In genomic region chr20:19077370-19078220, GRCh38 we compare ENCODE assay signal across 21 cellular contexts.
DNase-seq lines count a peak whose midpoint lies in the region; ATAC-seq and TF ChIP-seq lines count a peak whose summit lies in the region.
"Had no signal": no experiment of that assay in that cellular context is flagged by ENCODE, and none has a peak within 500 bp of the region (broad histone marks: within the 10 kb centered on the region; RNA-seq: fewer than 3 reads in every experiment).

No MANE protein-coding gene starts in this region.

- BruUV-seq in PC-9 (replicated peaks; lab: Mats Ljungman, UMichigan): no TSS peak

- no peak overlapping the region for H3K4me3 Mint-ChIP-seq in stimulated activated naive CD8-positive, alpha-beta T cell treated with anti-CD3 and anti-CD28 coated beads, Interleukin-15, amount 100 ng/mL, for 72 hours
- H3K4me3 Mint-ChIP-seq: CD8-positive, alpha-beta T cell; HFFc6 had no signal

- ATAC-seq in stimulated activated naive CD8-positive, alpha-beta T cell treated with anti-CD3 and anti-CD28 coated beads, Interleukin-15, amount 100 ng/mL, for 72 hours: no peak
- ATAC-seq in stimulated activated naive CD8-positive, alpha-beta T cell treated with anti-CD3 and anti-CD28 coated beads, Interleukin-15, Interleukin-2, amounts not matched to agents 100 U/mL and 50 U/mL, for 24 hours: no peak
- ATAC-seq in left lobe of liver (no peak), GM19463 (IDR thresholded peaks at IDR 0.05; ENCODE audit: unreplicated experiment) (no peak)
- ATAC-seq: CD8-positive, alpha-beta T cell; K562 had no signal

- H3K4me1 Mint-ChIP-seq in stimulated activated naive CD8-positive, alpha-beta T cell treated with anti-CD3 and anti-CD28 coated beads, Interleukin-15, amount 100 ng/mL, for 72 hours: peaks cover 26% of the 10 kb centered on the region

- no peaks in the 10 kb centered on the region for H3K27me3 Mint-ChIP-seq in stimulated activated naive CD8-positive, alpha-beta T cell treated with anti-CD3 and anti-CD28 coated beads, Interleukin-15, amount 100 ng/mL, for 72 hours

- H3K4me3 ChIP-seq in vagina (no peak overlapping the region), PC-9 (no peak overlapping the region)
- H3K4me3 ChIP-seq: BLaER1, K562 had no signal

- H3K79me2 ChIP-seq in PC-9 (ENCODE audit: low read depth): no peaks in the 10 kb centered on the region

- no peaks in the 10 kb centered on the region for H4K20me1 ChIP-seq in PC-9 (ENCODE audit: insufficient read depth)
- H4K20me1 ChIP-seq: BLaER1 had no signal

- TF ChIP-seq POLR2A in vagina (IDR thresholded peaks at IDR 0.05): no peak

- POLR2A ChIA-PET in PC-9 (lab: Charles Lee; ENCODE audit: unreplicated experiment): no interaction called here

- H3K27ac ChIP-seq in vagina: no peak overlapping the region
- no peak overlapping the region for H3K27ac ChIP-seq in PC-9
- H3K27ac ChIP-seq: BLaER1 had no signal

- no peaks in the 10 kb centered on the region for H3K36me3 ChIP-seq in vagina
- no peaks in the 10 kb centered on the region for H3K36me3 ChIP-seq in PC-9 (ENCODE audit: low read depth)
- H3K36me3 ChIP-seq: BLaER1 had no signal

- no peaks in the 10 kb centered on the region; the same call in 1 of the 2 replicates for H3K9me2 ChIP-seq in PC-9 (ENCODE audit: insufficient read depth)
- H3K9me2 ChIP-seq: SK-N-SH had no signal

- no peak overlapping the region for H3K4me2 ChIP-seq in PC-9
- H3K4me2 ChIP-seq: BLaER1, SK-N-SH had no signal

- no peaks in the 10 kb centered on the region for H3F3A ChIP-seq in PC-9 (ENCODE audit: insufficient read depth, low read depth)

- TF ChIP-seq CTCF in vagina (IDR thresholded peaks at IDR 0.05) (no peak), PC-9 (conservative IDR thresholded peaks at IDR 0.05) (no peak)

- H3K4me1 ChIP-seq in vagina (no peaks in the 10 kb centered on the region), PC-9 (replicated peaks; ENCODE audit: insufficient read depth) (peaks cover 15% of the 10 kb centered on the region)

- H2AFZ ChIP-seq in PC-9: no peak overlapping the region

- CTCF ChIA-PET in PC-9 (lab: Charles Lee): no interaction called here

- intact Hi-C loops in vagina (cut with DNase I): no loop called here
- intact Hi-C loops in PC-9 (cut with micrococcal nuclease; ENCODE audit: unreplicated experiment): no loop called here

- H3K27ac Mint-ChIP-seq in stimulated activated naive CD8-positive, alpha-beta T cell treated with anti-CD3 and anti-CD28 coated beads, Interleukin-15, amount 100 ng/mL, for 72 hours: peak overlapping the region; percentile 6 to 20
- H3K27ac Mint-ChIP-seq: CD8-positive, alpha-beta T cell; HFFc6 had no signal

- H3K27me3 ChIP-seq in vagina: no peaks in the 10 kb centered on the region
- H3K27me3 ChIP-seq in PC-9 (ENCODE audit: insufficient read depth, low read depth): no peaks in the 10 kb centered on the region
- H3K27me3 ChIP-seq: BLaER1 had no signal

- H3K9me3 Mint-ChIP-seq in stimulated activated naive CD8-positive, alpha-beta T cell treated with anti-CD3 and anti-CD28 coated beads, Interleukin-15, amount 100 ng/mL, for 72 hours: no peaks in the 10 kb centered on the region
- H3K9me3 Mint-ChIP-seq: CD8-positive, alpha-beta T cell had no signal

- DNase-seq in stimulated activated naive CD8-positive, alpha-beta T cell treated with anti-CD3 and anti-CD28 coated beads, Interleukin-15, amount 100 ng/mL, for 72 hours: no peak
- DNase-seq in stimulated activated naive CD8-positive, alpha-beta T cell treated with anti-CD3 and anti-CD28 coated beads, Interleukin-15, Interleukin-2, amounts not matched to agents 100 U/mL and 50 U/mL, for 24 hours: no peak
- DNase-seq in NCI-H510A treated with DMSO at 0.1 percent for 48 hours (lab: John Stamatoyannopoulos, UW) (peak; percentile 74), left lobe of liver (ENCODE audit: low spot score) (peak; percentile 37), vagina (ENCODE audit: extremely low spot score in 2 of 2) (peak; percentile 27 to 52), PC-9 (no peak), GOT3 (lab: John Stamatoyannopoulos, UW) (no peak)
- DNase-seq: Calu3; CD8-positive, alpha-beta T cell; DMS79; HFFc6; NCI-H1092; NCI-H146; NCI-H2029 treated with DMSO at 0.1 percent for 48 hours; NCI-H524; NCI-H82; SHP77 treated with DMSO at 0.1 percent for 48 hours; SK-N-SH had no signal

- H3K9me3 ChIP-seq in vagina (no peaks in the 10 kb centered on the region), PC-9 (ENCODE audit: insufficient read depth, low read depth) (no peaks in the 10 kb centered on the region)
- H3K9me3 ChIP-seq: BLaER1, SK-N-SH had no signal

Comparison
In these comparisons a context has a peak if more than half of its experiments do, and no peak if none do; other contexts are left out.
1. DNase-seq: peak in NCI-H510A treated with DMSO at 0.1 percent for 48 hours (single experiment), left lobe of liver (single experiment) and vagina (2 of 2); none in stimulated activated naive CD8-positive, alpha-beta T cell treated with anti-CD3 and anti-CD28 coated beads, Interleukin-15, amount 100 ng/mL, for 72 hours (0 of 2), stimulated activated naive CD8-positive, alpha-beta T cell treated with anti-CD3 and anti-CD28 coated beads, Interleukin-15, Interleukin-2, amounts not matched to agents 100 U/mL and 50 U/mL, for 24 hours (single experiment), PC-9 (0 of 2) and GOT3 (single experiment).